Comparison of ENCODE assay signal across 14 cellular contexts in genomic region chr2:232900811-232901701, GRCh38. TPM values are rescaled to one million over a fixed set of nuclear protein-coding genes. Genes with fewer than 3 reads are reported as not detected.
DNase-seq lines count a peak whose midpoint lies in the region; TF ChIP-seq lines count a peak whose summit lies in the region.
"Had no signal": no experiment of that assay in that cellular context is flagged by ENCODE, and none has a peak within 500 bp of the region (broad histone marks: within the 10 kb centered on the region; RNA-seq: fewer than 3 reads in every experiment).

No MANE protein-coding gene starts in this region.

- H2BK120ac ChIP-seq in mesenchymal stem cell (ENCODE audit: low read depth, low read length): peak overlapping the region; percentile 87

- H4K8ac ChIP-seq in mesenchymal stem cell (ENCODE audit: low read length): peak overlapping the region; percentile 97

- WGBS in mesenchymal stem cell: 72% methylated on average over 39 of the region's 43 CpGs

- in situ Hi-C loops in KBM-7 (cut with MboI; ENCODE audit: low pct_unique_long_range_greater_than_20kb, low sequenced_read_pairs): no loop called here

- H3K9me3 ChIP-seq in AG04450 (ENCODE audit: control insufficient read depth, insufficient read depth, low read length) (no peaks in the 10 kb centered on the region; the same call in 1 of the 2 replicates), HUES6 (ENCODE audit: control insufficient read depth, insufficient read depth, low read depth, low read length) (no peaks in the 10 kb centered on the region; the same call in 1 of the 2 replicates), mesenchymal stem cell (ENCODE audit: control insufficient read depth, low read length) (no peaks in the 10 kb centered on the region)
- H3K9me3 ChIP-seq: colonic mucosa, vagina had no signal

- peak overlapping the region; percentile 96 for H4K91ac ChIP-seq in mesenchymal stem cell (ENCODE audit: low read length)

- H3K4ac ChIP-seq in mesenchymal stem cell (ENCODE audit: low read depth in 1 of 2, low read length in 2 of 2): peak overlapping the region; percentile 69 to 84

- H3K9ac ChIP-seq in HUES6 (ENCODE audit: low read length) (peak overlapping the region; percentile 28), mesenchymal stem cell (ENCODE audit: low read length) (peak overlapping the region; percentile 24)

- H3K36me3 ChIP-seq in HUES6 (ENCODE audit: control insufficient read depth, insufficient read depth, low read length) (no peaks in the 10 kb centered on the region), mesenchymal stem cell (ENCODE audit: control insufficient read depth in 1 of 2, insufficient read depth in 2 of 2, low read depth in 1 of 2, low read length in 2 of 2) (no peaks in the 10 kb centered on the region)
- H3K36me3 ChIP-seq: colonic mucosa, vagina had no signal

- H3K79me1 ChIP-seq in mesenchymal stem cell (replicated peaks; ENCODE audit: low read length, poor library complexity, severe bottlenecking): no peaks in the 10 kb centered on the region

- peak overlapping the region; percentile 92 for H2BK15ac ChIP-seq in mesenchymal stem cell (ENCODE audit: low read depth, poor library complexity, severe bottlenecking)

- CTCF ChIA-PET in AG04450 (lab: Charles Lee): interaction anchor here (0.6 kb wide), 1 partner anchor 127 kb away, joined by 3 read pairs; no protein-coding TSS in a partner anchor

- H2AK5ac ChIP-seq in mesenchymal stem cell (ENCODE audit: low read length, severe bottlenecking): peak overlapping the region; percentile 46

- DNase-seq in AG04450 (ENCODE audit: low read depth, low spot score) (no peak), mesenchymal stem cell (no peak), C1 segment of cervical spinal cord (lab: John Stamatoyannopoulos, UW) (no peak), Ammon's horn (ENCODE audit: low spot score) (no peak), KBM-7 (no peak), HK-2 (ENCODE audit: unreplicated experiment) (no peak)
- DNase-seq: colonic mucosa; DMS79; NCI-H187 treated with DMSO at 0.1 percent for 48 hours; stimulated activated naive CD4-positive, alpha-beta T cell had no signal

- POLR2A ChIA-PET in AG04450 (lab: Yijun Ruan, JAX): no interaction called here

- no peak overlapping the region for H2AFZ ChIP-seq in mesenchymal stem cell (ENCODE audit: low read depth, low read length)

- peak overlapping the region; percentile 59 to 93 for H3K18ac ChIP-seq in mesenchymal stem cell (ENCODE audit: low read depth in 1 of 2, low read length in 2 of 2)

- TF ChIP-seq CTCF in AG04450 (IDR thresholded peaks at IDR 0.05; ENCODE audit: low read depth, low read length): no peak

- no peak overlapping the region for H3K4me3 ChIP-seq in AG04450 (ENCODE audit: low read depth, low read length)
- peak overlapping the region; percentile 37 for H3K4me3 ChIP-seq in HUES6 (ENCODE audit: low read depth, low read length)
- H3K4me3 ChIP-seq in mesenchymal stem cell (ENCODE audit: insufficient read depth in 1 of 2, low read depth in 1 of 2, low read length in 2 of 2): peak overlapping the region in 1 of 2 experiments; percentile 38
- H3K4me3 ChIP-seq: colonic mucosa, SK-N-MC, vagina had no signal

- H3K23ac ChIP-seq in mesenchymal stem cell (ENCODE audit: low read length in 2 of 2): peak overlapping the region in 1 of 2 experiments; percentile 6

- peak overlapping the region; percentile 83 for H3K27ac ChIP-seq in AG04450 (ENCODE audit: low read depth, low read length)
- H3K27ac ChIP-seq in HUES6 (ENCODE audit: low read depth, low read length): no peak overlapping the region
- H3K27ac ChIP-seq in angular gyrus (ENCODE audit: low read depth, low read length): peak overlapping the region; percentile 77
- peak overlapping the region; percentile 65 for H3K27ac ChIP-seq in mesenchymal stem cell (ENCODE audit: low read length, poor library complexity, severe bottlenecking)
- H3K27ac ChIP-seq: colonic mucosa, SK-N-MC, vagina had no signal

- no peaks in the 10 kb centered on the region for H3K27me3 ChIP-seq in AG04450 (ENCODE audit: control insufficient read depth, insufficient read depth, low read length)
- peaks cover 46% of the 10 kb centered on the region for H3K27me3 ChIP-seq in HUES6 (ENCODE audit: control insufficient read depth, insufficient read depth, low read length)
- no peaks in the 10 kb centered on the region for H3K27me3 ChIP-seq in mesenchymal stem cell (ENCODE audit: control insufficient read depth in 1 of 2, insufficient read depth in 1 of 2, low read length in 2 of 2)
- H3K27me3 ChIP-seq: colonic mucosa, vagina had no signal

- H2BK12ac ChIP-seq in mesenchymal stem cell (ENCODE audit: low read length in 2 of 2): peak overlapping the region; percentile 60 to 88

- H3K14ac ChIP-seq in mesenchymal stem cell (ENCODE audit: low read length in 2 of 2): peak overlapping the region in 1 of 2 experiments; percentile 84

- no peak overlapping the region for H2BK5ac ChIP-seq in mesenchymal stem cell (ENCODE audit: low read depth, low read length, poor library complexity, severe bottlenecking)

- peaks cover 21% of the 10 kb centered on the region for H3K4me1 ChIP-seq in HUES6 (ENCODE audit: control insufficient read depth, insufficient read depth, low read length)
- peaks cover 15% of the 10 kb centered on the region for H3K4me1 ChIP-seq in mesenchymal stem cell (ENCODE audit: control insufficient read depth, insufficient read depth, low read depth, low read length)
- H3K4me1 ChIP-seq: colonic mucosa, vagina had no signal

- no peak overlapping the region for H3K4me2 ChIP-seq in mesenchymal stem cell (ENCODE audit: low read length, poor library complexity, severe bottlenecking)

RNA-seq across cellular contexts. Expression of gene SNORC, which starts 31.0 kb away (rescaled TPM):
- 0.48 and 0.78 TPM in 2 replicates for polyA plus RNA-seq in AG04450 (2011; rRNA removed)
- polyA minus RNA-seq in AG04450 (2011; rRNA and poly(A)+ RNA removed): 0.35 and 0.69 TPM in 2 replicates
- 0.95 TPM for polyA plus RNA-seq in mesenchymal stem cell (2013, experiment 1 of 2)
- polyA plus RNA-seq in mesenchymal stem cell (2013, experiment 2 of 2): 0.90 TPM
